14 cellular contexts compared by ENCODE assay signal in the genomic region with DNA sequence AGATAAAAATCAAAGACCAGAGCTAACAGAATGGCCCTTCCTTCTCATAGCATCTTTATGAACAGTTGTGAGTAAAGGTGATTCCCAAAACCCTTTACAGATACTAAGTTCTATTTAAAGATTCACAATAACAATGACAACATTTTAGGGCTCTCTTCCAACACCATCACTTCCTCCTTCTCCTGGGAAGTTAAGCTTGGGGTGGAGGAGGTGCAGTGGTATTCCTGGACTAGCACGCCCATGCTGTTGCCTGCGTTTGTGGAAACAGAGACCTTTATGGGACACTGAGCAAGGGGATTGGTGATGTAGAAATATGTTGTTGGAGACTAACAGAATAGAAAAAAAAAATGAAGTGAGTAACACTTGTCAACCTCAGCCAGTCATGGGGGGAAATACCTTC. TPM values are rescaled to one million over a fixed set of nuclear protein-coding genes. Genes with fewer than 3 reads are reported as not detected.
DNase-seq lines count a peak whose midpoint lies in the region; ATAC-seq and TF ChIP-seq lines count a peak whose summit lies in the region.
"Had no signal": no experiment of that assay in that cellular context is flagged by ENCODE, and none has a peak within 500 bp of the region (broad histone marks: within the 10 kb centered on the region; RNA-seq: fewer than 3 reads in every experiment).

No MANE protein-coding gene starts in this region.

- H3K4me1 Mint-ChIP-seq in HFFc6 (ENCODE audit: low read depth): peaks cover 23% of the 10 kb centered on the region
- peaks cover 63 to 78% of the 10 kb centered on the region in 2 donors for H3K4me1 Mint-ChIP-seq in immature natural killer cell
- H3K4me1 Mint-ChIP-seq in endodermal cell: peaks cover 10% of the 10 kb centered on the region

- TF ChIP-seq EP300 in stomach (IDR thresholded peaks at IDR 0.05): no peak

- H3K27me3 ChIP-seq in stomach (no peaks in the 10 kb centered on the region), endodermal cell (ENCODE audit: control insufficient read depth, insufficient read depth, low read length, poor library complexity, severe bottlenecking) (no peaks in the 10 kb centered on the region)

- TF ChIP-seq CTCF in HFFc6 (IDR thresholded peaks at IDR 0.05) (no peak), choroid plexus epithelial cell (conservative IDR thresholded peaks at IDR 0.05; ENCODE audit: low read depth, low read length) (no peak), stomach (IDR thresholded peaks at IDR 0.05) (no peak), endodermal cell (conservative IDR thresholded peaks at IDR 0.05) (no peak)

- DNase-seq in HFFc6: no peak
- peak; percentile 65 for DNase-seq in choroid plexus epithelial cell (ENCODE audit: low read depth)
- DNase-seq in immature natural killer cell: no peak
- DNase-seq in stomach: no peak
- no peak for DNase-seq in DMS 273 treated with DMSO at 0.1 percent for 48 hours (lab: John Stamatoyannopoulos, UW)
- DNase-seq in endodermal cell: no peak
- DNase-seq: activated CD4-positive, alpha-beta T cell treated with anti-CD3 and anti-CD28 coated beads for 4 hours; activated naive CD8-positive, alpha-beta T cell treated with anti-CD3 and anti-CD28 coated beads for 36 hours; foreskin fibroblast; NCI-H524; stimulated activated CD4-positive, alpha-beta T cell treated with anti-CD3 and anti-CD28 coated beads, Interleukin-4, amount 100 ng/mL, for 4 hours; trophoblast cell had no signal

- H3K4me3 ChIP-seq in choroid plexus epithelial cell (ENCODE audit: low read depth, low read length): no peak overlapping the region
- H3K4me3 ChIP-seq in stomach: no peak overlapping the region
- H3K4me3 ChIP-seq in endodermal cell (ENCODE audit: low read length): no peak overlapping the region

- H3K27me3 Mint-ChIP-seq in HFFc6 (ENCODE audit: insufficient read depth): no peaks in the 10 kb centered on the region
- no peaks in the 10 kb centered on the region for H3K27me3 Mint-ChIP-seq in immature natural killer cell (ENCODE audit: low read depth in 3 of 3)
- H3K27me3 Mint-ChIP-seq in endodermal cell (ENCODE audit: insufficient read depth): no peaks in the 10 kb centered on the region
- H3K27me3 Mint-ChIP-seq: activated naive CD8-positive, alpha-beta T cell treated with anti-CD3 and anti-CD28 coated beads for 36 hours had no signal

- TF ChIP-seq POLR2A in stomach (IDR thresholded peaks at IDR 0.05): no peak

- H3K27ac ChIP-seq in stomach (peak overlapping the region in 4 of 5 donors; percentile 2 to 76 (median 44)), endodermal cell (ENCODE audit: low read depth, low read length) (no peak overlapping the region)

- peaks cover 0 to 46% (median 30%) of the 10 kb centered on the region in 4 donors for H3K4me1 ChIP-seq in stomach
- peaks cover 3% of the 10 kb centered on the region for H3K4me1 ChIP-seq in endodermal cell (ENCODE audit: control insufficient read depth, insufficient read depth, low read length)

- 50 to 69% (median 63%) methylated on average over 2 of the region's 2 CpGs for WGBS in stomach, 5 donors
- 97 to 100% methylated on average over 1 to 2 of the region's 2 CpGs for WGBS in endodermal cell (ENCODE audit: insufficient coverage in 1 of 2, insufficient read length in 1 of 2), 2 experiments

- H3K4me3 Mint-ChIP-seq in HFFc6: no peak overlapping the region
- peak overlapping the region in 3 of 5 donors; percentile 36 to 60 (median 43) for H3K4me3 Mint-ChIP-seq in immature natural killer cell
- H3K4me3 Mint-ChIP-seq in endodermal cell: no peak overlapping the region
- H3K4me3 Mint-ChIP-seq: activated naive CD8-positive, alpha-beta T cell treated with anti-CD3 and anti-CD28 coated beads for 36 hours had no signal

- ATAC-seq in HG03108 (IDR thresholded peaks at IDR 0.05; ENCODE audit: unreplicated experiment) (no peak), HG03196 (IDR thresholded peaks at IDR 0.05; ENCODE audit: unreplicated experiment) (no peak)

- H3K9me3 Mint-ChIP-seq in HFFc6 (no peaks in the 10 kb centered on the region), immature natural killer cell (no peaks in the 10 kb centered on the region), endodermal cell (no peaks in the 10 kb centered on the region)
- H3K9me3 Mint-ChIP-seq: activated naive CD8-positive, alpha-beta T cell treated with anti-CD3 and anti-CD28 coated beads for 36 hours had no signal

- H3K36me3 ChIP-seq in stomach: no peaks in the 10 kb centered on the region
- no peaks in the 10 kb centered on the region for H3K36me3 ChIP-seq in endodermal cell (ENCODE audit: control insufficient read depth, insufficient read depth, low read length)

- intact Hi-C loops in stomach (cut with DNase I; ENCODE audit: low total_unique reads): no loop called here

- H3K9ac ChIP-seq in endodermal cell (ENCODE audit: extremely low read depth, low read length, poor library complexity, severe bottlenecking): no peak overlapping the region

- no peaks in the 10 kb centered on the region for H3K36me3 Mint-ChIP-seq in HFFc6 (ENCODE audit: low read depth)
- peaks cover 5 to 12% (median 9%) of the 10 kb centered on the region in 3 donors for H3K36me3 Mint-ChIP-seq in immature natural killer cell
- peaks cover 2% of the 10 kb centered on the region for H3K36me3 Mint-ChIP-seq in endodermal cell (ENCODE audit: low read depth)

- no peaks in the 10 kb centered on the region for H3K9me3 ChIP-seq in stomach
- no peaks in the 10 kb centered on the region for H3K9me3 ChIP-seq in endodermal cell (ENCODE audit: control insufficient read depth, low read length)

- H3K27ac Mint-ChIP-seq in HFFc6 (peak overlapping the region; percentile 44; the same call in 1 of the 2 replicates), immature natural killer cell (peak overlapping the region; percentile 3 to 76 (median 65)), endodermal cell (no peak overlapping the region)
- H3K27ac Mint-ChIP-seq: activated naive CD8-positive, alpha-beta T cell treated with anti-CD3 and anti-CD28 coated beads for 36 hours had no signal

RNA-seq across cellular contexts. Expression of a gene that starts 22.5 kb away (rescaled TPM):
- total RNA-seq in HFFc6 (2021; fragmentation: NEBNext Ultra II Directional; extraction: Animal tissue kit (Norgen Biotek cat#: 25700)): 1 to 10 TPM; 2.9 to 6.6 (median 6.2) TPM
- 100 to 1,000 TPM in 1 of 3 donors, 10 to 100 TPM in 2; 14.0 to 116 (median 20.0) TPM for polyA plus RNA-seq in immature natural killer cell
- total RNA-seq in stomach: 100 to 1,000 TPM; 101 to 280 (median 167) TPM
- 10 to 100 TPM; 14.4 to 38.5 (median 16.2) TPM for polyA plus RNA-seq in stomach
- total RNA-seq in endodermal cell: 10 to 100 TPM; 65.8 to 70.0 TPM
- polyA plus RNA-seq in endodermal cell (2013, experiment 1 of 2): 32.8 TPM
- polyA plus RNA-seq in endodermal cell (2013, experiment 2 of 2): 36.8 TPM

Comparison
In these comparisons a context has a peak if more than half of its experiments do, and no peak if none do; other contexts are left out.
1. H3K4me3 Mint-ChIP-seq: peak in immature natural killer cell (3 of 5); none in HFFc6 (single experiment) and endodermal cell (single experiment).
2. RNA of a gene that starts 22.5 kb away (total RNA-seq): 101 to 280 TPM in stomach and 65.8 to 70.0 TPM in endodermal cell; 2.9 to 6.6 TPM in HFFc6; every median in the first group is over 4 times any median in the second.